1 cellular context compared by ENCODE assay signal in genomic region chr9:133915534-133916158, GRCh38.
TF ChIP-seq lines count a peak whose summit lies in the region.

No MANE protein-coding gene starts in this region.

TF ChIP-seq in HepG2, 621 proteins besides CTCF, POLR2A, EP300 and RAD21 (continued from another document and continues in another):
- TF ChIP-seq ZNF646 (CRISPR knock-in tag; IDR thresholded peaks at IDR 0.05) (peak; percentile 90), IRF1 (CRISPR knock-in tag; IDR thresholded peaks at IDR 0.05; ENCODE audit: low read depth) (no peak), HBP1 (CRISPR knock-in tag; IDR thresholded peaks at IDR 0.05; ENCODE audit: low read depth) (no peak), TERF1 (CRISPR knock-in tag; IDR thresholded peaks at IDR 0.05) (0 out of 2 replicates have a peak, but pooled peaks have one; percentile 3), BCLAF1 (IDR thresholded peaks at IDR 0.05) (no peak), MIXL1 (CRISPR knock-in tag; IDR thresholded peaks at IDR 0.05) (no peak), SOX6 (IDR thresholded peaks at IDR 0.05) (no peak), SOX6 (CRISPR knock-in tag; IDR thresholded peaks at IDR 0.05) (no peak), GRHL1 (CRISPR knock-in tag; conservative IDR thresholded peaks at IDR 0.05) (no peak), SKIL (CRISPR knock-in tag; IDR thresholded peaks at IDR 0.05; ENCODE audit: borderline replicate concordance) (peak; percentile 24; the same call in 1 of the 2 replicates), AKAP8 (CRISPR knock-in tag; IDR thresholded peaks at IDR 0.05) (peak; percentile 67; the same call in 1 of the 2 replicates), NBN (conservative IDR thresholded peaks at IDR 0.05) (peak; percentile 81; the same call in 1 of the 2 replicates), TOE1 (CRISPR knock-in tag; IDR thresholded peaks at IDR 0.05) (no peak), TCF7 (IDR thresholded peaks at IDR 0.05; ENCODE audit: low read depth) (no peak), CREB1 (IDR thresholded peaks at IDR 0.05) (no peak), CREB1 (CRISPR knock-in tag; IDR thresholded peaks at IDR 0.05) (no peak), JUN (CRISPR knock-in tag; IDR thresholded peaks at IDR 0.05) (0 out of 2 replicates have a peak, but pooled peaks have one; percentile 46), CEBPG (CRISPR knock-in tag; IDR thresholded peaks at IDR 0.05) (no peak), SOX5 (CRISPR knock-in tag; IDR thresholded peaks at IDR 0.05; ENCODE audit: borderline replicate concordance) (no peak), ZGPAT (CRISPR knock-in tag; IDR thresholded peaks at IDR 0.05) (no peak), CREM (IDR thresholded peaks at IDR 0.05) (no peak), CREM (CRISPR knock-in tag; IDR thresholded peaks at IDR 0.05) (no peak), ZNF563 (CRISPR knock-in tag; IDR thresholded peaks at IDR 0.05) (no peak), ZNF746 (CRISPR knock-in tag; IDR thresholded peaks at IDR 0.05) (no peak), AHR (CRISPR knock-in tag; IDR thresholded peaks at IDR 0.05) (no peak), ZBTB49 (CRISPR knock-in tag; IDR thresholded peaks at IDR 0.05; ENCODE audit: borderline replicate concordance) (no peak), AKNA (CRISPR knock-in tag; IDR thresholded peaks at IDR 0.05; ENCODE audit: borderline replicate concordance) (no peak)
